27 cellular contexts compared by ENCODE assay signal in the genomic region with DNA sequence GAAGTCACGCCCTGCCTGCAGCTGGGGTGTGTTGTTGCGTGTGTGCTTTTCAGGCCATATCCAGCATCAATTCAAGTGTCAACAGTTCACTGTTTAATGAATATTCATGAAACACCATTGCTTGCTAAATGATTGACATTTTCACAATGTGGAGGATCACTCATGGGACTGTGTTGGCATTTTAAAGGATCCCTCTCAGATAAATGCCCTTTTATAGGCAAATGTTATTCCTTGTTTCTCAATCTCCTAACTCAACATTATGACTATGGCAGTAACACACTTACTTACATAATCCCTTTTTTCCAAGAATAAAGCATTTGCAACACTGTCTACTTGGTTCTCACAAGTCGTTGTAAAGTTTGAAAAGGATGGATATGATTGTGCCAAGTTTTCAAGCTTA.
DNase-seq lines count a peak whose midpoint lies in the region; ATAC-seq, FAIRE-seq and TF ChIP-seq lines count a peak whose summit lies in the region.
"Had no signal": no experiment of that assay in that cellular context is flagged by ENCODE, and none has a peak within 500 bp of the region (broad histone marks: within the 10 kb centered on the region; RNA-seq: fewer than 3 reads in every experiment).

No MANE protein-coding gene starts in this region.

- H3K4me3 ChIP-seq in HUES6 (ENCODE audit: low read depth, low read length) (no peak overlapping the region; the same call in 1 of the 2 replicates), neural progenitor cell (no peak overlapping the region)
- H3K4me3 ChIP-seq: BLaER1 had no signal

- peak overlapping the region; percentile 25; the same call in 1 of the 2 replicates for H3K27ac ChIP-seq in HUES6 (ENCODE audit: low read depth, low read length)
- H3K27ac ChIP-seq in neural progenitor cell = no peak overlapping the region
- H3K27ac ChIP-seq: BLaER1, KMS-11, RWPE1 had no signal

- no peak overlapping the region for H3K27ac Mint-ChIP-seq in neural progenitor cell
- no peak overlapping the region for H3K27ac Mint-ChIP-seq in activated CD8-positive, alpha-beta T cell treated with anti-CD3 and anti-CD28 coated beads, Interleukin-2, amount 10 ng/mL, durations not matched to agents 7 days and 5 days
- H3K27ac Mint-ChIP-seq: CD4-positive, CD25-positive, alpha-beta regulatory T cell; IgD-negative memory B cell had no signal

- H3F3A ChIP-seq in neural progenitor cell (ENCODE audit: low read depth) = peaks cover 7% of the 10 kb centered on the region

- CTCF ChIA-PET in activated CD8-positive, alpha-beta T cell treated with anti-CD3 and anti-CD28 coated beads, Interleukin-2, amount 10 ng/mL, durations not matched to agents 7 days and 5 days (lab: Charles Lee) = no interaction called here

- FAIRE-seq in D721Med (lab: Jason Lieb, UNC) = peak; percentile 25
- FAIRE-seq: GM12892, GM19239, HTR-8/SVneo had no signal

- POLR2A ChIA-PET in activated CD8-positive, alpha-beta T cell treated with anti-CD3 and anti-CD28 coated beads, Interleukin-2, amount 10 ng/mL, durations not matched to agents 7 days and 5 days (lab: Charles Lee) = no interaction called here

- H3K9me3 Mint-ChIP-seq in neural progenitor cell = peaks cover 3% of the 10 kb centered on the region
- H3K9me3 Mint-ChIP-seq in activated CD8-positive, alpha-beta T cell treated with anti-CD3 and anti-CD28 coated beads, Interleukin-2, amount 10 ng/mL, durations not matched to agents 7 days and 5 days (ENCODE audit: insufficient read depth) = peaks cover 11% of the 10 kb centered on the region

- peak overlapping the region; percentile 21 for H3K4me3 Mint-ChIP-seq in neural progenitor cell
- H3K4me3 Mint-ChIP-seq in activated CD8-positive, alpha-beta T cell treated with anti-CD3 and anti-CD28 coated beads, Interleukin-2, amount 10 ng/mL, durations not matched to agents 7 days and 5 days = no peak overlapping the region
- H3K4me3 Mint-ChIP-seq: CD4-positive, CD25-positive, alpha-beta regulatory T cell had no signal

- no peak for DNase-seq in D721Med (ENCODE audit: insufficient read length, low spot score)
- DNase-seq in globus pallidus (ENCODE audit: low spot score) = peak; percentile 45
- DNase-seq in neural progenitor cell (ENCODE audit: low spot score) = no peak
- DNase-seq in NCI-H1417 (lab: John Stamatoyannopoulos, UW) = no peak
- no peak for DNase-seq in foreskin melanocyte
- no peak for DNase-seq in activated CD8-positive, alpha-beta T cell treated with anti-CD3 and anti-CD28 coated beads, Interleukin-2, amount 10 ng/mL, durations not matched to agents 7 days and 5 days
- DNase-seq: Caco-2; CD4-positive, CD25-positive, alpha-beta regulatory T cell; DMS153; DND-41; HCEC 1CT; MM.1S; NCI-H1694 treated with DMSO at 0.1 percent for 48 hours; NCI-H2081; NCI-H226; NCI-H510A; NCI-H69; SHP77 had no signal

- peaks cover 20% of the 10 kb centered on the region for H3K4me1 ChIP-seq in HUES6 (ENCODE audit: control insufficient read depth, insufficient read depth, low read length)
- H3K4me1 ChIP-seq in neural progenitor cell = peaks cover 15% of the 10 kb centered on the region
- H3K4me1 ChIP-seq: Caco-2 had no signal

- H2AFZ ChIP-seq in neural progenitor cell (replicated peaks) = no peak overlapping the region

- H3K27me3 ChIP-seq in HUES6 (ENCODE audit: control insufficient read depth, insufficient read depth, low read length) (no peaks in the 10 kb centered on the region), neural progenitor cell (no peaks in the 10 kb centered on the region)
- H3K27me3 ChIP-seq: BLaER1 had no signal

- H3K9me3 ChIP-seq in HUES6 (ENCODE audit: control insufficient read depth, insufficient read depth, low read depth, low read length) (peaks cover 10% of the 10 kb centered on the region), neural progenitor cell (ENCODE audit: low read depth) (no peaks in the 10 kb centered on the region)
- H3K9me3 ChIP-seq: BLaER1 had no signal

- peaks cover 16% of the 10 kb centered on the region for H3K4me1 Mint-ChIP-seq in neural progenitor cell
- no peaks in the 10 kb centered on the region for H3K4me1 Mint-ChIP-seq in activated CD8-positive, alpha-beta T cell treated with anti-CD3 and anti-CD28 coated beads, Interleukin-2, amount 10 ng/mL, durations not matched to agents 7 days and 5 days (ENCODE audit: low read depth)
- H3K4me1 Mint-ChIP-seq: CD4-positive, CD25-positive, alpha-beta regulatory T cell; IgD-negative memory B cell had no signal

- ATAC-seq in activated CD8-positive, alpha-beta T cell treated with anti-CD3 and anti-CD28 coated beads, Interleukin-2, amount 10 ng/mL, durations not matched to agents 7 days and 5 days = no peak
- ATAC-seq: Panc1 had no signal

- peaks cover 2% of the 10 kb centered on the region for H3K27me3 Mint-ChIP-seq in neural progenitor cell (ENCODE audit: insufficient read depth, low read depth)
- H3K27me3 Mint-ChIP-seq in activated CD8-positive, alpha-beta T cell treated with anti-CD3 and anti-CD28 coated beads, Interleukin-2, amount 10 ng/mL, durations not matched to agents 7 days and 5 days (ENCODE audit: low read depth) = no peaks in the 10 kb centered on the region
- H3K27me3 Mint-ChIP-seq: CD4-positive, CD25-positive, alpha-beta regulatory T cell; IgD-negative memory B cell had no signal

- no peaks in the 10 kb centered on the region for H4K20me1 ChIP-seq in neural progenitor cell (ENCODE audit: low read depth)
- H4K20me1 ChIP-seq: BLaER1 had no signal

- no peaks in the 10 kb centered on the region for H3K36me3 Mint-ChIP-seq in neural progenitor cell
- no peaks in the 10 kb centered on the region for H3K36me3 Mint-ChIP-seq in activated CD8-positive, alpha-beta T cell treated with anti-CD3 and anti-CD28 coated beads, Interleukin-2, amount 10 ng/mL, durations not matched to agents 7 days and 5 days (ENCODE audit: low read depth)
- H3K36me3 Mint-ChIP-seq: CD4-positive, CD25-positive, alpha-beta regulatory T cell; IgD-negative memory B cell had no signal

- H3K9ac ChIP-seq in HUES6 (ENCODE audit: low read length) = no peak overlapping the region
- no peak overlapping the region for H3K9ac ChIP-seq in neural progenitor cell
- H3K9ac ChIP-seq: BLaER1, KMS-11 had no signal

- H3K79me2 ChIP-seq in neural progenitor cell (ENCODE audit: low read depth) = no peaks in the 10 kb centered on the region

- H3K36me3 ChIP-seq in HUES6 (ENCODE audit: control insufficient read depth, insufficient read depth, low read length) (no peaks in the 10 kb centered on the region), neural progenitor cell (no peaks in the 10 kb centered on the region)
- H3K36me3 ChIP-seq: BLaER1 had no signal

- peak overlapping the region; percentile 14 for H3K4me2 ChIP-seq in neural progenitor cell
- H3K4me2 ChIP-seq: BLaER1, KMS-11 had no signal

- TF ChIP-seq CTCF in D721Med (IDR thresholded peaks at IDR 0.05; ENCODE audit: insufficient read depth, missing control alignments) (no peak), neural progenitor cell (IDR thresholded peaks at IDR 0.05) (no peak)
